In genomic region chr20:1154224-1154623, GRCh38 we compare ENCODE assay signal across 40 cellular contexts. TPM values are rescaled to one million over a fixed set of nuclear protein-coding genes. Genes with fewer than 3 reads are reported as not detected.
"Had no signal": no experiment of that assay in that cellular context is flagged by ENCODE, and none has a peak within 500 bp of the region (broad histone marks: within the 10 kb centered on the region; RNA-seq: fewer than 3 reads in every experiment).

No MANE protein-coding gene starts in this region.

- H3K27me3 Mint-ChIP-seq: activated CD4-positive, alpha-beta memory T cell treated with anti-CD3 and anti-CD28 coated beads, Interleukin-2, amount 10 ng/mL, durations not matched to agents 7 days and 5 days; activated CD4-positive, alpha-beta T cell treated with anti-CD3 and anti-CD28 coated beads for 36 hours; activated CD8-positive, alpha-beta memory T cell treated with anti-CD3 and anti-CD28 coated beads, Interleukin-2, amount 10 ng/mL, durations not matched to agents 7 days and 5 days; activated naive CD4-positive, alpha-beta T cell treated with anti-CD3 and anti-CD28 coated beads, Interleukin-2, amount 10 ng/mL, durations not matched to agents 7 days and 5 days; activated naive CD4-positive, alpha-beta T cell treated with anti-CD3 and anti-CD28 coated beads, Interleukin-2, amount 50 U/mL, for 24 hours; activated naive CD8-positive, alpha-beta T cell; activated naive CD8-positive, alpha-beta T cell treated with anti-CD3 and anti-CD28 coated beads, Interleukin-2, amount 10 ng/mL, durations not matched to agents 7 days and 5 days; activated naive CD8-positive, alpha-beta T cell treated with anti-CD3 and anti-CD28 coated beads, Interleukin-2, amount 50 U/mL, for 24 hours; activated T-cell treated with anti-CD3 and anti-CD28 coated beads, Interleukin-2, amount 50 U/mL, for 24 hours; brain; central memory CD8-positive, alpha-beta T cell had no signal

- H3K9me3 Mint-ChIP-seq: activated CD4-positive, alpha-beta memory T cell treated with anti-CD3 and anti-CD28 coated beads, Interleukin-2, amount 10 ng/mL, durations not matched to agents 7 days and 5 days; activated naive CD4-positive, alpha-beta T cell treated with anti-CD3 and anti-CD28 coated beads, Interleukin-2, amount 10 ng/mL, durations not matched to agents 7 days and 5 days; activated naive CD8-positive, alpha-beta T cell treated with anti-CD3 and anti-CD28 coated beads, Interleukin-2, amount 10 ng/mL, durations not matched to agents 7 days and 5 days; activated naive CD8-positive, alpha-beta T cell treated with anti-CD3 and anti-CD28 coated beads, Interleukin-2, amount 50 U/mL, for 24 hours; central memory CD8-positive, alpha-beta T cell; T-helper 1 cell treated with Interleukin-12 subunit alpha and Interleukin-12 subunit beta and Interleukin-4 antibody, amounts not matched to agents 30 μg/mL and 1 μg/mL, for 36 hours; T-helper 2 cell treated with Interferon-gamma antibody and Interleukin-4, amounts not matched to agents 5 μg/mL and 100 μg/mL, for 36 hours; WTC11 had no signal

- H3K4me1 Mint-ChIP-seq: brain, WTC11 had no signal

- H3K4me1 ChIP-seq: ascending aorta had no signal

- DNase-seq: activated CD4-positive, alpha-beta memory T cell treated with anti-CD3 and anti-CD28 coated beads, Interleukin-2, amount 10 ng/mL, durations not matched to agents 7 days and 5 days; activated CD4-positive, alpha-beta T cell treated with anti-CD3 and anti-CD28 coated beads for 1 hour; activated CD4-positive, alpha-beta T cell treated with anti-CD3 and anti-CD28 coated beads for 36 hours; activated CD4-positive, alpha-beta T cell treated with anti-CD3 and anti-CD28 coated beads for 48 hours; activated CD4-positive, alpha-beta T cell treated with anti-CD3 and anti-CD28 coated beads, Interleukin-2, amount 50 U/mL, for 1 hour; activated CD4-positive, alpha-beta T cell treated with anti-CD3 and anti-CD28 coated beads, Interleukin-2, amount 50 U/mL, for 4 hours; activated CD4-positive, CD25-positive, alpha-beta regulatory T cell; activated CD8-positive, alpha-beta memory T cell treated with anti-CD3 and anti-CD28 coated beads for 24 hours; activated CD8-positive, alpha-beta memory T cell treated with anti-CD3 and anti-CD28 coated beads, Interleukin-2, amount 50 U/mL, for 48 hours; activated CD8-positive, alpha-beta T cell treated with anti-CD3 and anti-CD28 coated beads, Interleukin-2, amount 10 ng/mL, durations not matched to agents 7 days and 5 days; activated effector memory CD4-positive, alpha-beta T cell treated with Interleukin-2 at 50 U/mL for 16 hours; activated gamma-delta T cell; activated naive CD4-positive, alpha-beta T cell treated with anti-CD3 and anti-CD28 coated beads, Interleukin-2, amount 10 ng/mL, durations not matched to agents 7 days and 5 days; activated naive CD4-positive, alpha-beta T cell treated with Interleukin-2 at 50 U/mL for 16 hours; activated naive CD8-positive, alpha-beta T cell treated with anti-CD3 and anti-CD28 coated beads, Interleukin-2, amount 10 ng/mL, durations not matched to agents 7 days and 5 days; activated naive CD8-positive, alpha-beta T cell treated with anti-CD3 and anti-CD28 coated beads, Interleukin-2, amount 50 U/mL, for 24 hours; activated T-cell treated with anti-CD3 and anti-CD28 coated beads, Interleukin-2, amount 50 U/mL, for 24 hours; activated T-cell treated with anti-CD3 and anti-CD28 coated beads, Interleukin-2, amount 50 U/mL, for 48 hours; amygdala; anterior cingulate cortex; caudate nucleus; cerebellar nuclear complex; T-helper 1 cell; T-helper 2 cell; T-helper 9 cell; WERI-Rb-1 had no signal

- H3K27ac Mint-ChIP-seq: activated CD4-positive, alpha-beta memory T cell treated with anti-CD3 and anti-CD28 coated beads, Interleukin-2, amount 10 ng/mL, durations not matched to agents 7 days and 5 days; activated CD4-positive, alpha-beta T cell treated with anti-CD3 and anti-CD28 coated beads for 36 hours; activated CD8-positive, alpha-beta memory T cell treated with anti-CD3 and anti-CD28 coated beads, Interleukin-2, amount 10 ng/mL, durations not matched to agents 7 days and 5 days; activated CD8-positive, alpha-beta T cell treated with anti-CD3 and anti-CD28 coated beads, Interleukin-2, amount 10 ng/mL, durations not matched to agents 7 days and 5 days; activated naive CD4-positive, alpha-beta T cell treated with anti-CD3 and anti-CD28 coated beads, Interleukin-2, amount 10 ng/mL, durations not matched to agents 7 days and 5 days; activated naive CD4-positive, alpha-beta T cell treated with anti-CD3 and anti-CD28 coated beads, Interleukin-2, amount 50 U/mL, for 24 hours; activated naive CD8-positive, alpha-beta T cell; activated naive CD8-positive, alpha-beta T cell treated with anti-CD3 and anti-CD28 coated beads, Interleukin-2, amount 10 ng/mL, durations not matched to agents 7 days and 5 days; activated naive CD8-positive, alpha-beta T cell treated with anti-CD3 and anti-CD28 coated beads, Interleukin-2, amount 50 U/mL, for 24 hours; activated T-cell treated with anti-CD3 and anti-CD28 coated beads, Interleukin-2, amount 50 U/mL, for 24 hours; activated T-helper 2 cell treated with anti-CD3 and anti-CD28 coated beads, Interferon-gamma antibody, Interleukin-2, Interleukin-4, amounts not matched to agents 10 μg/mL and 5 μg/mL and 100 μg/mL, durations not matched to agents 14 hours and 24 hours and 36 hours; brain; T-helper 2 cell treated with Interferon-gamma antibody and Interleukin-4, amounts not matched to agents 5 μg/mL and 100 μg/mL, for 36 hours; WTC11 had no signal

- H3K4me3 ChIP-seq: ascending aorta, cardiac muscle cell had no signal

- H3K27ac ChIP-seq: ascending aorta, cardiac muscle cell, WERI-Rb-1 had no signal

- H3K9me3 ChIP-seq: ascending aorta had no signal

- H3K4me3 Mint-ChIP-seq: activated CD4-positive, alpha-beta memory T cell treated with anti-CD3 and anti-CD28 coated beads, Interleukin-2, amount 10 ng/mL, durations not matched to agents 7 days and 5 days; activated CD4-positive, alpha-beta T cell treated with anti-CD3 and anti-CD28 coated beads for 36 hours; activated CD8-positive, alpha-beta memory T cell treated with anti-CD3 and anti-CD28 coated beads, Interleukin-2, amount 10 ng/mL, durations not matched to agents 7 days and 5 days; activated CD8-positive, alpha-beta T cell treated with anti-CD3 and anti-CD28 coated beads, Interleukin-2, amount 10 ng/mL, durations not matched to agents 7 days and 5 days; activated naive CD4-positive, alpha-beta T cell treated with anti-CD3 and anti-CD28 coated beads, Interleukin-2, amount 10 ng/mL, durations not matched to agents 7 days and 5 days; activated naive CD4-positive, alpha-beta T cell treated with anti-CD3 and anti-CD28 coated beads, Interleukin-2, amount 50 U/mL, for 24 hours; activated naive CD8-positive, alpha-beta T cell; activated naive CD8-positive, alpha-beta T cell treated with anti-CD3 and anti-CD28 coated beads, Interleukin-2, amount 10 ng/mL, durations not matched to agents 7 days and 5 days; activated naive CD8-positive, alpha-beta T cell treated with anti-CD3 and anti-CD28 coated beads, Interleukin-2, amount 50 U/mL, for 24 hours; activated T-cell treated with anti-CD3 and anti-CD28 coated beads, Interleukin-2, amount 50 U/mL, for 24 hours; brain; central memory CD8-positive, alpha-beta T cell; T-helper 1 cell treated with Interleukin-12 subunit alpha and Interleukin-12 subunit beta and Interleukin-4 antibody, amounts not matched to agents 30 μg/mL and 1 μg/mL, for 36 hours; T-helper 2 cell treated with Interferon-gamma antibody and Interleukin-4, amounts not matched to agents 5 μg/mL and 100 μg/mL, for 36 hours; WTC11 had no signal

- ATAC-seq: activated CD4-positive, alpha-beta T cell treated with anti-CD3 and anti-CD28 coated beads for 36 hours; activated CD4-positive, CD25-positive, alpha-beta regulatory T cell treated with anti-CD3 and anti-CD28 coated beads, Interleukin-2, amount 50 U/mL, for 24 hours; activated CD8-positive, alpha-beta memory T cell treated with anti-CD3 and anti-CD28 coated beads, Interleukin-2, amount 10 ng/mL, durations not matched to agents 7 days and 5 days; activated CD8-positive, alpha-beta T cell treated with anti-CD3 and anti-CD28 coated beads, Interleukin-2, amount 10 ng/mL, durations not matched to agents 7 days and 5 days; activated naive CD8-positive, alpha-beta T cell treated with anti-CD3 and anti-CD28 coated beads, Interleukin-2, amount 50 U/mL, for 24 hours; WTC11 had no signal

- H3K27me3 ChIP-seq: ascending aorta, cardiac muscle cell had no signal

RNA-seq across cellular contexts. Expression of gene TMEM74B, which starts 30.6 kb away (rescaled TPM):
- total RNA-seq: ascending aorta, bronchial epithelial cell had no signal

RNA-seq across cellular contexts. Expression of gene C20orf202, which starts 49.0 kb away (rescaled TPM):
- total RNA-seq: activated CD4-positive, alpha-beta memory T cell treated with anti-CD3 and anti-CD28 coated beads, Interleukin-2, amount 10 ng/mL, durations not matched to agents 7 days and 5 days; activated CD4-positive, alpha-beta T cell treated with anti-CD3 and anti-CD28 coated beads for 36 hours; activated CD8-positive, alpha-beta memory T cell treated with anti-CD3 and anti-CD28 coated beads, Interleukin-2, amount 10 ng/mL, durations not matched to agents 7 days and 5 days; activated CD8-positive, alpha-beta T cell treated with anti-CD3 and anti-CD28 coated beads, Interleukin-2, amount 10 ng/mL, durations not matched to agents 7 days and 5 days; activated T-helper 2 cell treated with anti-CD3 and anti-CD28 coated beads, Interferon-gamma antibody, Interleukin-2, Interleukin-4, amounts not matched to agents 10 μg/mL and 5 μg/mL and 100 μg/mL, durations not matched to agents 14 hours and 24 hours and 36 hours; ascending aorta; bronchial epithelial cell; chondrocyte had no signal
